In the genomic region with DNA sequence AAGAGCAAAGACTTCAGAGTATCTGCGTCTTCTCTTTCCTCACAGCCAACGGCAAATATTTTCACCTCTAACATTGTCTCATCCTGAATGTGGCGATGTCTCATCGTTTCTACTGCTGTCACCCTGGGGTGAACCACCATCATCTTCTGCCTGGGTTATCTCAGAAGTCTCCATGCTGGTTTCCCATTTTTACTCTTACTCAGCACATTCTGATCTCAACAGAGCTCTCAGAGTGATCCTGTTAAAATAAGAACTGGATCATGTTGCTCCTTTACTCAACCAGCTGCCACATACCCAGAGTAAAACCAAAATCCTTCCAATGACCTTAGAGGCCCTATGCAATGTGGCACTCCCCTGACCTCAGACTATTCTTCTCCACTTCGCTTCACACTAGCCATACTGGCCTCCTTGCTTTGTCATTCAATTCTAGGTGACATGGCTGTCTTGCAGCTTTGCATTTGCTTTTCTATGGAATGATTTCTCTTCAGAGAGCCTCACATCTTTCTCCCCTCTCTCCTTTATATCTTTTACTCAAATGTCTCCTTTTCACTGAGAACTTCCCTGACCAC, we compare ENCODE assay signal across 24 cellular contexts. TPM values are rescaled to one million over a fixed set of nuclear protein-coding genes. Genes with fewer than 3 reads are reported as not detected.
"Had no signal": no experiment of that assay in that cellular context is flagged by ENCODE, and none has a peak within 500 bp of the region (broad histone marks: within the 10 kb centered on the region; RNA-seq: fewer than 3 reads in every experiment).

No MANE protein-coding gene starts in this region.

- H3K27ac ChIP-seq: esophagus squamous epithelium, gastroesophageal sphincter, ovary, testis had no signal

- H3K27me3 Mint-ChIP-seq: dendritic cell treated with granulocyte-macrophage colony-stimulating factor and Interleukin-4, amounts not matched to agents 40 ng/mL and 50 ng/mL, for 4 days; stimulated activated naive CD8-positive, alpha-beta T cell treated with anti-CD3 and anti-CD28 coated beads, Interleukin-15, amount 100 ng/mL, for 72 hours had no signal

- H3K27me3 ChIP-seq: gastroesophageal sphincter, ovary, testis, transverse colon had no signal

- H3K9me3 ChIP-seq: esophagus squamous epithelium, gastroesophageal sphincter, ovary, testis, transverse colon had no signal

- H3K36me3 Mint-ChIP-seq: immature natural killer cell; stimulated activated effector memory CD8-positive, alpha-beta T cell treated with anti-CD3 and anti-CD28 coated beads, Interleukin-12 subunit alpha, Interleukin-12 subunit beta, amount 100 ng/mL, for 72 hours had no signal

- H3K9me3 Mint-ChIP-seq: dendritic cell treated with granulocyte-macrophage colony-stimulating factor and Interleukin-4, amounts not matched to agents 40 ng/mL and 50 ng/mL, for 4 days; effector memory CD8-positive, alpha-beta T cell; immature natural killer cell; nephron; stimulated activated effector memory CD8-positive, alpha-beta T cell treated with anti-CD3 and anti-CD28 coated beads, Interleukin-12 subunit alpha, Interleukin-12 subunit beta, amount 100 ng/mL, for 72 hours; stimulated activated naive CD8-positive, alpha-beta T cell treated with anti-CD3 and anti-CD28 coated beads, Interleukin-15, amount 100 ng/mL, for 72 hours had no signal

- H3K4me3 Mint-ChIP-seq: dendritic cell treated with granulocyte-macrophage colony-stimulating factor and Interleukin-4, amounts not matched to agents 40 ng/mL and 50 ng/mL, for 4 days; effector memory CD8-positive, alpha-beta T cell; immature natural killer cell; naive B cell; nephron; stimulated activated effector memory CD8-positive, alpha-beta T cell treated with anti-CD3 and anti-CD28 coated beads, Interleukin-12 subunit alpha, Interleukin-12 subunit beta, amount 100 ng/mL, for 72 hours; stimulated activated naive CD8-positive, alpha-beta T cell treated with anti-CD3 and anti-CD28 coated beads, Interleukin-15, amount 100 ng/mL, for 72 hours had no signal

- ATAC-seq: effector memory CD8-positive, alpha-beta T cell; gastroesophageal sphincter; left cardiac atrium; right cardiac atrium; stimulated activated effector memory CD8-positive, alpha-beta T cell treated with anti-CD3 and anti-CD28 coated beads, Interleukin-12 subunit alpha, Interleukin-12 subunit beta, amount 100 ng/mL, for 72 hours; stimulated activated naive CD8-positive, alpha-beta T cell treated with anti-CD3 and anti-CD28 coated beads, Interleukin-15, amount 100 ng/mL, for 72 hours had no signal

- H3K27ac Mint-ChIP-seq: dendritic cell treated with granulocyte-macrophage colony-stimulating factor and Interleukin-4, amounts not matched to agents 40 ng/mL and 50 ng/mL, for 4 days; effector memory CD8-positive, alpha-beta T cell; immature natural killer cell; naive B cell; nephron; stimulated activated effector memory CD8-positive, alpha-beta T cell treated with anti-CD3 and anti-CD28 coated beads, Interleukin-12 subunit alpha, Interleukin-12 subunit beta, amount 100 ng/mL, for 72 hours; stimulated activated naive CD8-positive, alpha-beta T cell treated with anti-CD3 and anti-CD28 coated beads, Interleukin-15, amount 100 ng/mL, for 72 hours had no signal

- H3K4me1 Mint-ChIP-seq: immature natural killer cell; naive B cell; stimulated activated effector memory CD8-positive, alpha-beta T cell treated with anti-CD3 and anti-CD28 coated beads, Interleukin-12 subunit alpha, Interleukin-12 subunit beta, amount 100 ng/mL, for 72 hours; stimulated activated naive CD8-positive, alpha-beta T cell treated with anti-CD3 and anti-CD28 coated beads, Interleukin-15, amount 100 ng/mL, for 72 hours had no signal

- H3K4me1 ChIP-seq: esophagus squamous epithelium, gastroesophageal sphincter, testis had no signal

- H3K4me3 ChIP-seq: esophagus squamous epithelium, gastroesophageal sphincter, ovary, testis, transverse colon had no signal

- DNase-seq: cerebellar nuclear complex; effector memory CD8-positive, alpha-beta T cell; esophagus squamous epithelium; foreskin fibroblast; glutamatergic neuron; immature natural killer cell; left cardiac atrium; mesendoderm; naive B cell; nucleus accumbens; ovary; right cardiac atrium; stimulated activated CD4-positive, alpha-beta T cell treated with anti-CD3 and anti-CD28 coated beads, Interleukin-4, amount 100 ng/mL, for 1 hour; stimulated activated CD8-positive, alpha-beta memory T cell treated with anti-CD3 and anti-CD28 coated beads, Interleukin-4, amount 100 ng/mL, for 48 hours; stimulated activated naive CD8-positive, alpha-beta T cell treated with anti-CD3 and anti-CD28 coated beads, Interleukin-15, amount 100 ng/mL, for 72 hours; testis; transverse colon had no signal

- H3K36me3 ChIP-seq: esophagus squamous epithelium, gastroesophageal sphincter, ovary, transverse colon had no signal

RNA-seq across cellular contexts. Expression of a gene that starts 7.8 kb away (rescaled TPM):
- total RNA-seq: epithelial cell of proximal tubule, lung microvascular endothelial cell had no signal
- polyA plus RNA-seq: immature natural killer cell, keratinocyte had no signal
